ENCODE assay signal across 2 cellular contexts in genomic region chr6:11146117-11146826, GRCh38.
TF ChIP-seq lines count a peak whose summit lies in the region.

No MANE protein-coding gene starts in this region.

TF ChIP-seq in IMR-90, 13 proteins besides CTCF, POLR2A, EP300 and RAD21:
- no peak for TF ChIP-seq MXI1 (IDR thresholded peaks at IDR 0.05; ENCODE audit: borderline replicate concordance, low read depth, low read length)
- no peak for TF ChIP-seq RCOR1 (IDR thresholded peaks at IDR 0.05; ENCODE audit: insufficient replicate concordance, low read length)
- TF ChIP-seq BHLHE40 (IDR thresholded peaks at IDR 0.05; ENCODE audit: low read depth, low read length), result no peak
- TF ChIP-seq NFE2L2 (IDR thresholded peaks at IDR 0.05; ENCODE audit: low read depth, low read length), result no peak
TF ChIP-seq in IMR-90: peak in this region for 0.

TF ChIP-seq in K562, 482 proteins besides CTCF, POLR2A, EP300 and RAD21:
- TF ChIP-seq ETV6 (IDR thresholded peaks at IDR 0.05; ENCODE audit: borderline replicate concordance in 1 of 2, low read depth in 2 of 2, low read length in 1 of 2) (no peak), ETV6 (CRISPR knock-in tag; IDR thresholded peaks at IDR 0.05; ENCODE audit: borderline replicate concordance) (no peak), E2F8 (IDR thresholded peaks at IDR 0.05; ENCODE audit: low read depth, partially characterized antibody) (no peak), ZFP36 (IDR thresholded peaks at IDR 0.05; ENCODE audit: low read depth, low read length, partially characterized antibody) (peak; percentile 20), ZNF184 (CRISPR knock-in tag; IDR thresholded peaks at IDR 0.05) (no peak)
TF ChIP-seq in K562: peak in this region for 1.
